ENCODE assay signal across 1 cellular context in the genomic region with DNA sequence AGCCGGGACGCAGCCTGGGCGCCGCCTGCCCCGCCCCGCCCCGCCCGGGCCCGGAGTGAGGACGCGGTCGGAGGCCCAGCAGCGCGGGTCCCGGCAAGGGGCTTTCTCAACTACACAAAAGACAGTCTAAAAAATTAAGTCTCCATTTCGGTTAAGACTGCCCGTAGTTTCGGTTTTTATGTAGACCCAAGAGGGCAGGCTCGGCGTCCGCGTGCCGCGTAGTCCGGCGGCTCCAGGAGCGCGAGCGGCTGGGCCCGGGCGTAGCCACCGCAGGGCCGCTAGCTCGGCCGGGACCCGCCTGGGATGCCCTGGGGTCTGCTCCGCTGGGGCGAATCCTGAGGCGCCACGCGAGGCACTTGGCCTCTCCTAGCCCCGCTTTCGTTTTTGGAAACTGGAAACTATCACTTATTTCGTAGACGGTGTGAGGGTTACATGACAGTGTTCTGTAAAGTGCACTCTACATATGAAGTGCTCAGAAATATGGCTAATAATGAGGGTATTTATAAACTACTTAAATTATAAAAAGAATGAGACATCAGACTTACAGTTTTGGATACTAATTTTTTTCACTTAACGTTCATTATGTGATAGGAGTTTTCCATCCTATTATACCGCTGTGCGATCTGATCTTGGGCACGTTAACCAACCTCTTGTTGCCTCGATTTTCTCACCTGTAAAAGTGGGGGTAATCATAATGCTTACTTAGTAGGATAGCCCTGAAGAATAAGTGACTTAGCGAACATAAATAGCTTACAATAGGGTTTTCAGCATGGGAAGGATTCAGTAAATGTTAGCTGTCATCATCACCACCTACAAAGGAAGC.
TF ChIP-seq lines count a peak whose summit lies in the region.

No MANE protein-coding gene starts in this region.

TF ChIP-seq in GM23338, 12 proteins besides CTCF, POLR2A, EP300 and RAD21 (continued from another document):
- TF ChIP-seq, protein P1, sequence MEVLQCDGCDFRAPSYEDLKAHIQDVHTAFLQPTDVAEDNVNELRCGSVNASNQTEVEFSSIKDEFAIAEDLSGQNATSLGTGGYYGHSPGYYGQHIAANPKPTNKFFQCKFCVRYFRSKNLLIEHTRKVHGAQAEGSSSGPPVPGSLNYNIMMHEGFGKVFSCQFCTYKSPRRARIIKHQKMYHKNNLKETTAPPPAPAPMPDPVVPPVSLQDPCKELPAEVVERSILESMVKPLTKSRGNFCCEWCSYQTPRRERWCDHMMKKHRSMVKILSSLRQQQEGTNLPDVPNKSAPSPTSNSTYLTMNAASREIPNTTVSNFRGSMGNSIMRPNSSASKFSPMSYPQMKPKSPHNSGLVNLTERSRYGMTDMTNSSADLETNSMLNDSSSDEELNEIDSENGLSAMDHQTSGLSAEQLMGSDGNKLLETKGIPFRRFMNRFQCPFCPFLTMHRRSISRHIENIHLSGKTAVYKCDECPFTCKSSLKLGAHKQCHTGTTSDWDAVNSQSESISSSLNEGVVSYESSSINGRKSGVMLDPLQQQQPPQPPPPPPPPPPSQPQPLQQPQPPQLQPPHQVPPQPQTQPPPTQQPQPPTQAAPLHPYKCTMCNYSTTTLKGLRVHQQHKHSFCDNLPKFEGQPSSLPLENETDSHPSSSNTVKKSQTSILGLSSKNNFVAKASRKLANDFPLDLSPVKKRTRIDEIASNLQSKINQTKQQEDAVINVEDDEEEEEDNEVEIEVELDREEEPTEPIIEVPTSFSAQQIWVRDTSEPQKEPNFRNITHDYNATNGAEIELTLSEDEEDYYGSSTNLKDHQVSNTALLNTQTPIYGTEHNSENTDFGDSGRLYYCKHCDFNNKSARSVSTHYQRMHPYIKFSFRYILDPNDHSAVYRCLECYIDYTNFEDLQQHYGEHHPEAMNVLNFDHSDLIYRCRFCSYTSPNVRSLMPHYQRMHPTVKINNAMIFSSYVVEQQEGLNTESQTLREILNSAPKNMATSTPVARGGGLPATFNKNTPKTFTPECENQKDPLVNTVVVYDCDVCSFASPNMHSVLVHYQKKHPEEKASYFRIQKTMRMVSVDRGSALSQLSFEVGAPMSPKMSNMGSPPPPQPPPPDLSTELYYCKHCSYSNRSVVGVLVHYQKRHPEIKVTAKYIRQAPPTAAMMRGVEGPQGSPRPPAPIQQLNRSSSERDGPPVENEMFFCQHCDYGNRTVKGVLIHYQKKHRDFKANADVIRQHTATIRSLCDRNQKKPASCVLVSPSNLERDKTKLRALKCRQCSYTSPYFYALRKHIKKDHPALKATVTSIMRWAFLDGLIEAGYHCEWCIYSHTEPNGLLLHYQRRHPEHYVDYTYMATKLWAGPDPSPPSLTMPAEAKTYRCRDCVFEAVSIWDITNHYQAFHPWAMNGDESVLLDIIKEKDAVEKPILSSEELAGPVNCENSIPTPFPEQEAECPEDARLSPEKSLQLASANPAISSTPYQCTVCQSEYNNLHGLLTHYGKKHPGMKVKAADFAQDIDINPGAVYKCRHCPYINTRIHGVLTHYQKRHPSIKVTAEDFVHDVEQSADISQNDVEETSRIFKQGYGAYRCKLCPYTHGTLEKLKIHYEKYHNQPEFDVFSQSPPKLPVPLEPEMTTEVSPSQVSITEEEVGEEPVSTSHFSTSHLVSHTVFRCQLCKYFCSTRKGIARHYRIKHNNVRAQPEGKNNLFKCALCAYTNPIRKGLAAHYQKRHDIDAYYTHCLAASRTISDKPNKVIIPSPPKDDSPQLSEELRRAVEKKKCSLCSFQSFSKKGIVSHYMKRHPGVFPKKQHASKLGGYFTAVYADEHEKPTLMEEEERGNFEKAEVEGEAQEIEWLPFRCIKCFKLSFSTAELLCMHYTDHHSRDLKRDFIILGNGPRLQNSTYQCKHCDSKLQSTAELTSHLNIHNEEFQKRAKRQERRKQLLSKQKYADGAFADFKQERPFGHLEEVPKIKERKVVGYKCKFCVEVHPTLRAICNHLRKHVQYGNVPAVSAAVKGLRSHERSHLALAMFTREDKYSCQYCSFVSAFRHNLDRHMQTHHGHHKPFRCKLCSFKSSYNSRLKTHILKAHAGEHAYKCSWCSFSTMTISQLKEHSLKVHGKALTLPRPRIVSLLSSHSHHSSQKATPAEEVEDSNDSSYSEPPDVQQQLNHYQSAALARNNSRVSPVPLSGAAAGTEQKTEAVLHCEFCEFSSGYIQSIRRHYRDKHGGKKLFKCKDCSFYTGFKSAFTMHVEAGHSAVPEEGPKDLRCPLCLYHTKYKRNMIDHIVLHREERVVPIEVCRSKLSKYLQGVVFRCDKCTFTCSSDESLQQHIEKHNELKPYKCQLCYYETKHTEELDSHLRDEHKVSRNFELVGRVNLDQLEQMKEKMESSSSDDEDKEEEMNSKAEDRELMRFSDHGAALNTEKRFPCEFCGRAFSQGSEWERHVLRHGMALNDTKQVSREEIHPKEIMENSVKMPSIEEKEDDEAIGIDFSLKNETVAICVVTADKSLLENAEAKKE (CRISPR knock-in tag; IDR thresholded peaks at IDR 0.05), result no peak
- no peak for TF ChIP-seq ZNF114 (CRISPR knock-in tag; IDR thresholded peaks at IDR 0.05)
- no peak for TF ChIP-seq JUNB (IDR thresholded peaks at IDR 0.05; ENCODE audit: unreplicated experiment)
- TF ChIP-seq, protein P2, sequence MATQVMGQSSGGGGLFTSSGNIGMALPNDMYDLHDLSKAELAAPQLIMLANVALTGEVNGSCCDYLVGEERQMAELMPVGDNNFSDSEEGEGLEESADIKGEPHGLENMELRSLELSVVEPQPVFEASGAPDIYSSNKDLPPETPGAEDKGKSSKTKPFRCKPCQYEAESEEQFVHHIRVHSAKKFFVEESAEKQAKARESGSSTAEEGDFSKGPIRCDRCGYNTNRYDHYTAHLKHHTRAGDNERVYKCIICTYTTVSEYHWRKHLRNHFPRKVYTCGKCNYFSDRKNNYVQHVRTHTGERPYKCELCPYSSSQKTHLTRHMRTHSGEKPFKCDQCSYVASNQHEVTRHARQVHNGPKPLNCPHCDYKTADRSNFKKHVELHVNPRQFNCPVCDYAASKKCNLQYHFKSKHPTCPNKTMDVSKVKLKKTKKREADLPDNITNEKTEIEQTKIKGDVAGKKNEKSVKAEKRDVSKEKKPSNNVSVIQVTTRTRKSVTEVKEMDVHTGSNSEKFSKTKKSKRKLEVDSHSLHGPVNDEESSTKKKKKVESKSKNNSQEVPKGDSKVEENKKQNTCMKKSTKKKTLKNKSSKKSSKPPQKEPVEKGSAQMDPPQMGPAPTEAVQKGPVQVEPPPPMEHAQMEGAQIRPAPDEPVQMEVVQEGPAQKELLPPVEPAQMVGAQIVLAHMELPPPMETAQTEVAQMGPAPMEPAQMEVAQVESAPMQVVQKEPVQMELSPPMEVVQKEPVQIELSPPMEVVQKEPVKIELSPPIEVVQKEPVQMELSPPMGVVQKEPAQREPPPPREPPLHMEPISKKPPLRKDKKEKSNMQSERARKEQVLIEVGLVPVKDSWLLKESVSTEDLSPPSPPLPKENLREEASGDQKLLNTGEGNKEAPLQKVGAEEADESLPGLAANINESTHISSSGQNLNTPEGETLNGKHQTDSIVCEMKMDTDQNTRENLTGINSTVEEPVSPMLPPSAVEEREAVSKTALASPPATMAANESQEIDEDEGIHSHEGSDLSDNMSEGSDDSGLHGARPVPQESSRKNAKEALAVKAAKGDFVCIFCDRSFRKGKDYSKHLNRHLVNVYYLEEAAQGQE (IDR thresholded peaks at IDR 0.05; ENCODE audit: unreplicated experiment), result no peak
- TF ChIP-seq NANOG (IDR thresholded peaks at IDR 0.05; ENCODE audit: borderline replicate concordance), result no peak
